Comparison of ENCODE assay signal across 8 cellular contexts in the genomic region with DNA sequence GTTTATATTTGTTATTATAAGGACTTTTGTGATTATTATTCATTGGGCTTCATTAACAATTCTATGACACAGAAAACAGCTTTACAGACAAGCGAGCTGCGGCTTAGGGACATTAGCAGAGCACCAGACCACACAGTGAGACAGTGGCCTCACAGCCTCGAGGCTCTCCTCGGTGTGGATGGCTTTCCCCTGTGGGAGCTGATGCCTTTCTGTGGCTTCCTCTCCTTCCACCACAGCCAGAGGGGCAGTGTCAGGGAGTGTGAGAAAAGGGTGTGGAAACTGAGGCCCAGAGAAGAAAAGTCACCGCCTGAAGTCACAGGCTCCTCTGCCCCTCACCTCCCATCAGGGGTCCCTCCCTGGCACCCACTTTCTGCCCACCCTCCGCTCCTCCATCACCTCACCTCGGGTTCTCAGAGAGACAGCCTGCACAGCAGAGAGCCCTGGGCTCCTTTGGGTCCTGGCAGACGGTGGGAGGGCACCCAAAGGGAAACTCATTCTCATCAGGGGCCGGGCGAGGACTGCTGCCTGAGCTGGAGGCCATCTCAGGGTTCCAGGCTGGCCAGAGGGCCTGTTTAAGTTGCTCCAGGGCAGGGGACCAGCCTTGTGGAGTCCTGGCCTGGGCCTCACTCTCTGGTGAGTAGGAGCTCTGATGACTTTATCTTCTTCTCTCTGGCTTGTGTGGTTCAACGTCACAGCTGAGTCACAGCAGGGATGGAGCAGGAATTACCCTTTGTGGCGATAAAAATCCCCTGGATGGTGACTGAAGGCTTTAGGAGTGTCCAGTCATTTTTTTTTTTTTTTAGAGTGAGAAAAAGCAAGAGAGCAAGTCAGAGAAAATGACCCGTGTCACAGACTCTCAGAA. TPM values are rescaled to one million over a fixed set of nuclear protein-coding genes. Genes with fewer than 3 reads are reported as not detected.
DNase-seq lines count a peak whose midpoint lies in the region; ATAC-seq, FAIRE-seq and TF ChIP-seq lines count a peak whose summit lies in the region.

No MANE protein-coding gene starts in this region.

- peak; percentile 58 for ATAC-seq in Panc1
- no peak for ATAC-seq in HG03159 (IDR thresholded peaks at IDR 0.05; ENCODE audit: unreplicated experiment)

- FAIRE-seq in H54 (lab: Jason Lieb, UNC): peak; percentile 84

- H3K27me3 ChIP-seq in Panc1 (ENCODE audit: control insufficient read depth, insufficient read depth, low read length) (no peaks in the 10 kb centered on the region), liver (ENCODE audit: control insufficient read depth in 4 of 4, insufficient read depth in 4 of 4, low read length in 3 of 4) (no peaks in the 10 kb centered on the region)

- peaks cover 8% of the 10 kb centered on the region; the same call in 1 of the 2 replicates for H3K4me1 ChIP-seq in Panc1 (ENCODE audit: control insufficient read depth, insufficient read depth, low read length)
- H3K4me1 ChIP-seq in liver (ENCODE audit: control insufficient read depth in 4 of 4, insufficient read depth in 4 of 4, low read length in 3 of 4): peaks cover 0 to 10% (median 4%) of the 10 kb centered on the region in 4 donors

- peak overlapping the region; percentile 95 for H3K4me3 Mint-ChIP-seq in activated naive CD4-positive, alpha-beta T cell treated with anti-CD3 and anti-CD28 coated beads, Interleukin-2, amount 50 U/mL, for 24 hours

- 0 out of 4 replicates have a peak overlapping the region, but pooled peaks of 1 of the 2 experiments have one; percentile 1 for H3K4me3 ChIP-seq in Panc1 (ENCODE audit: low read depth in 2 of 2, low read length in 2 of 2)
- H3K4me3 ChIP-seq in liver (ENCODE audit: low read depth in 1 of 3, low read length in 3 of 3): no peak overlapping the region

- CTCF ChIA-PET in Panc1 (lab: Charles Lee): no interaction called here

- peak; percentile 30; the same call in 1 of the 2 replicates for TF ChIP-seq POLR2A in H54 (IDR thresholded peaks at IDR 0.05; ENCODE audit: low read depth, low read length)

- H3K36me3 ChIP-seq in Panc1 (ENCODE audit: control insufficient read depth, insufficient read depth, low read length): no peaks in the 10 kb centered on the region
- no peaks in the 10 kb centered on the region for H3K36me3 ChIP-seq in liver (ENCODE audit: control insufficient read depth in 4 of 4, insufficient read depth in 3 of 4, low read depth in 1 of 4, low read length in 3 of 4)

- DNase-seq in ELR (ENCODE audit: low read depth) (peak; percentile 95), H54 (ENCODE audit: insufficient read length, low spot score) (peak; percentile 100), Panc1 (ENCODE audit: low read depth, low spot score) (peak; percentile 54), NOMO-1 treated with DMSO at 0.1 percent for 48 hours (lab: John Stamatoyannopoulos, UW; ENCODE audit: unreplicated experiment) (no peak)
- peak; percentile 74 to 82 for DNase-seq in stimulated activated CD8-positive, alpha-beta memory T cell treated with anti-CD3 and anti-CD28 coated beads, Interleukin-7, amount 100 ng/mL, for 4 hours (ENCODE audit: low read depth in 2 of 2)

- H3K36me3 Mint-ChIP-seq in activated naive CD4-positive, alpha-beta T cell treated with anti-CD3 and anti-CD28 coated beads, Interleukin-2, amount 50 U/mL, for 24 hours: peaks cover 44% of the 10 kb centered on the region

- no peaks in the 10 kb centered on the region for H3K9me3 ChIP-seq in Panc1 (ENCODE audit: control insufficient read depth, insufficient read depth, low read depth, low read length)
- H3K9me3 ChIP-seq in liver (ENCODE audit: control insufficient read depth in 4 of 4, low read length in 3 of 4): no peaks in the 10 kb centered on the region

- in situ Hi-C loops in Panc1 (cut with HindIII; ENCODE audit: low pct_unique_long_range_greater_than_20kb, low sequenced_read_pairs): no loop called here

- intact Hi-C loops in Panc1 (cut with micrococcal nuclease; ENCODE audit: unreplicated experiment): loop anchor here (5.0 kb wide), 1 partner anchor 48 kb away; a partner anchor contains a TSS

- H3K27ac ChIP-seq in Panc1 (ENCODE audit: low read length) (no peak overlapping the region; the same call in 1 of the 2 replicates), liver (ENCODE audit: low read depth in 1 of 2, low read length in 2 of 2) (peak overlapping the region; percentile 60 to 61)

- TF ChIP-seq RAD21 in liver (IDR thresholded peaks at IDR 0.05): no peak

- no peak for TF ChIP-seq CTCF in Panc1 (IDR thresholded peaks at IDR 0.05)
- no peak for TF ChIP-seq CTCF in liver (IDR thresholded peaks at IDR 0.05; ENCODE audit: low read depth, low read length, missing input control)

- no TSS peak for BruUV-seq in Panc1 (replicated peaks; lab: Mats Ljungman, UMichigan)

- peak overlapping the region in 1 of 2 donors; percentile 38 for H3K9ac ChIP-seq in liver (ENCODE audit: low read depth in 1 of 2, low read length in 2 of 2)

- WGBS in liver: 81% methylated on average over 13 of the region's 13 CpGs

- peak overlapping the region; percentile 98 for H3K27ac Mint-ChIP-seq in activated naive CD4-positive, alpha-beta T cell treated with anti-CD3 and anti-CD28 coated beads, Interleukin-2, amount 50 U/mL, for 24 hours

- H3K4me1 Mint-ChIP-seq in activated naive CD4-positive, alpha-beta T cell treated with anti-CD3 and anti-CD28 coated beads, Interleukin-2, amount 50 U/mL, for 24 hours: peaks cover 62% of the 10 kb centered on the region

- no peaks in the 10 kb centered on the region for H3K27me3 Mint-ChIP-seq in activated naive CD4-positive, alpha-beta T cell treated with anti-CD3 and anti-CD28 coated beads, Interleukin-2, amount 50 U/mL, for 24 hours

- POLR2A ChIA-PET in Panc1 (lab: Charles Lee): no interaction called here

- H3K9me3 Mint-ChIP-seq in activated naive CD4-positive, alpha-beta T cell treated with anti-CD3 and anti-CD28 coated beads, Interleukin-2, amount 50 U/mL, for 24 hours: no peaks in the 10 kb centered on the region

TF ChIP-seq in liver, 16 proteins besides CTCF, POLR2A, EP300 and RAD21:
- no peak for TF ChIP-seq RXRA (IDR thresholded peaks at IDR 0.05)
- no peak for TF ChIP-seq EGR1 (IDR thresholded peaks at IDR 0.05; ENCODE audit: low read depth in 2 of 2)

RNA-seq across cellular contexts. Expression of a gene that starts 0.8 kb away (rescaled TPM):
- total RNA-seq in Panc1 (2021; ENCODE audit: unreplicated experiment) (4.7 TPM), liver (1 to 10 TPM in 1 of 2 donors, under 1 TPM in 1; 0.42 to 2.6 TPM)
- polyA plus RNA-seq in Panc1 (2012; ENCODE audit: insufficient read length): 3.7 TPM
- polyA plus RNA-seq in liver: 1 to 10 TPM in 1 of 2 donors, under 1 TPM in 1; 0.38 to 1.0 TPM

RNA-seq across cellular contexts. Expression of a gene that starts 48.8 kb away (rescaled TPM):
- 91.1 TPM for total RNA-seq in Panc1 (2021; ENCODE audit: unreplicated experiment)
- polyA plus RNA-seq in Panc1 (2012; ENCODE audit: insufficient read length): 56.2 TPM
- 10 to 100 TPM in 1 of 2 donors, 1 to 10 TPM in 1; 2.8 to 16.0 TPM for total RNA-seq in liver
- polyA plus RNA-seq in liver: 1 to 10 TPM; 1.9 to 4.3 TPM
